29 cellular contexts compared by ENCODE assay signal in the genomic region with DNA sequence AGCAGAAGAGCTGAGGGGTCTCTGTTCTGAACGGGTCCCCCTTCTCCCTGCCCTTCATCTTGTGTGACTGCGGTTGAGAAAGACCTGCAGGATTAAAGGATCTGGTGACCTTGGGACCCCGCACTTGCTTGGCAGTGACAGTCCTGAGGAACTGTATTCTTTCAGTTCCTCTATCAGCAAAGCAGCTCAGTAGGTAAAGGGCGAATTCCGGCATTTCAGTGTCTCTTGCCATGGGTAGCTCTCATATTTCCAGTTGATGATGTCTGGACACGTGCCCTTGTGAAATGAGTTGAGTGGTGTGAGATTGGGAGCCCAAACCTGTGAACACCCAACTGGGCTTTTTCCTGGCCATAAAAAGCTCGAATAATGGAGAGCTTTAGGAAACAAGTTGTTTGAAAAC.
DNase-seq lines count a peak whose midpoint lies in the region; TF ChIP-seq lines count a peak whose summit lies in the region.
"Had no signal": no experiment of that assay in that cellular context is flagged by ENCODE, and none has a peak within 500 bp of the region (broad histone marks: within the 10 kb centered on the region; RNA-seq: fewer than 3 reads in every experiment).

No MANE protein-coding gene starts in this region.

- H3K4me1 Mint-ChIP-seq in activated T-cell treated with anti-CD3 and anti-CD28 coated beads, Interleukin-2, amount 50 U/mL, for 24 hours (ENCODE audit: low read depth), result peaks cover 49% of the 10 kb centered on the region

- H4K20me1 ChIP-seq in Karpas-422 (ENCODE audit: insufficient read depth, low read depth, low read length) (peaks cover 13% of the 10 kb centered on the region), OCI-LY3 (ENCODE audit: insufficient read depth, low read length) (no peaks in the 10 kb centered on the region)

- H3K9me3 Mint-ChIP-seq in activated T-cell treated with anti-CD3 and anti-CD28 coated beads, Interleukin-2, amount 50 U/mL, for 24 hours, result peaks cover 6% of the 10 kb centered on the region

- H3K4me1 ChIP-seq in Karpas-422 (ENCODE audit: low read length) (peaks cover 39% of the 10 kb centered on the region), OCI-LY3 (ENCODE audit: low read length) (peaks cover 48% of the 10 kb centered on the region), mesenchymal stem cell (ENCODE audit: control insufficient read depth, insufficient read depth, low read depth, low read length) (peaks cover 3% of the 10 kb centered on the region)

- H3K9me3 ChIP-seq in Karpas-422 (ENCODE audit: low read length) (no peaks in the 10 kb centered on the region), OCI-LY3 (ENCODE audit: insufficient read depth, low read length) (peaks cover 22% of the 10 kb centered on the region; the same call in 1 of the 2 replicates), mesenchymal stem cell (ENCODE audit: control insufficient read depth, low read length) (no peaks in the 10 kb centered on the region)
- H3K9me3 ChIP-seq: gastroesophageal sphincter, thoracic aorta had no signal

- 96% methylated on average over 7 of the region's 7 CpGs for WGBS in mesenchymal stem cell

- H2BK12ac ChIP-seq in mesenchymal stem cell (ENCODE audit: low read length in 2 of 2), result no peak overlapping the region

- no peaks in the 10 kb centered on the region for H3K79me2 ChIP-seq in Karpas-422 (ENCODE audit: low read length)
- no peaks in the 10 kb centered on the region for H3K79me2 ChIP-seq in OCI-LY3 (ENCODE audit: low read length)

- no peak overlapping the region for H3K4me3 ChIP-seq in Karpas-422 (ENCODE audit: low read length)
- no peak overlapping the region for H3K4me3 ChIP-seq in OCI-LY3 (ENCODE audit: low read length)
- no peak overlapping the region for H3K4me3 ChIP-seq in mesenchymal stem cell (ENCODE audit: insufficient read depth in 1 of 2, low read depth in 1 of 2, low read length in 2 of 2)
- H3K4me3 ChIP-seq: gastroesophageal sphincter, PC-9, smooth muscle cell, thoracic aorta had no signal

- no peak overlapping the region for H4K91ac ChIP-seq in mesenchymal stem cell (ENCODE audit: low read length)

- no peak for DNase-seq in activated T-cell treated with anti-CD3 and anti-CD28 coated beads, Interleukin-2, amount 50 U/mL, for 24 hours
- DNase-seq in activated T-cell treated with anti-CD3 and anti-CD28 coated beads for 4 hours (no peak), Karpas-422 (peak; percentile 47), mesenchymal stem cell (no peak), NCI-H524 (lab: John Stamatoyannopoulos, UW) (no peak)
- no peak for DNase-seq in stimulated activated naive CD4-positive, alpha-beta T cell treated with Interleukin-2 at 50 U/mL for 16 hours (lab: John Stamatoyannopoulos, UW)
- DNase-seq: ACHN; activated naive CD4-positive, alpha-beta T cell treated with anti-CD3 and anti-CD28 coated beads, Interleukin-2, amount 10 ng/mL, durations not matched to agents 7 days and 5 days; amygdala; brain microvascular endothelial cell; DMS53; midbrain; naive B cell; NCI-H1092; NCI-H1694; NCI-H446; NCI-H774; PC-9; posterior cingulate gyrus; right cardiac atrium; stimulated activated naive CD8-positive, alpha-beta T cell treated with anti-CD3 and anti-CD28 coated beads, Interleukin-15, amount 100 ng/mL, for 72 hours; SW 1271; T-helper 9 cell had no signal

- H3K36me3 Mint-ChIP-seq in activated T-cell treated with anti-CD3 and anti-CD28 coated beads, Interleukin-2, amount 50 U/mL, for 24 hours (ENCODE audit: low read depth), result peaks cover 40% of the 10 kb centered on the region

- no peak overlapping the region for H3K18ac ChIP-seq in mesenchymal stem cell (ENCODE audit: low read depth in 1 of 2, low read length in 2 of 2)

- H2BK15ac ChIP-seq in mesenchymal stem cell (ENCODE audit: low read depth, poor library complexity, severe bottlenecking), result peak overlapping the region; percentile 73

- H2AK5ac ChIP-seq in mesenchymal stem cell (ENCODE audit: low read length, severe bottlenecking), result peak overlapping the region; percentile 41

- no peak overlapping the region for H2BK120ac ChIP-seq in mesenchymal stem cell (ENCODE audit: low read depth, low read length)

- no peaks in the 10 kb centered on the region for H3K9me2 ChIP-seq in Karpas-422 (replicated peaks; ENCODE audit: insufficient read depth, low read length)

- H2AFZ ChIP-seq in Karpas-422 (ENCODE audit: low read length) (no peak overlapping the region), OCI-LY3 (ENCODE audit: low read depth, low read length) (no peak overlapping the region), mesenchymal stem cell (ENCODE audit: low read depth, low read length) (no peak overlapping the region)
- H2AFZ ChIP-seq: PC-9 had no signal

- H3K79me1 ChIP-seq in mesenchymal stem cell (replicated peaks; ENCODE audit: low read length, poor library complexity, severe bottlenecking), result peaks cover 44% of the 10 kb centered on the region

- H3K27ac ChIP-seq in Karpas-422 (ENCODE audit: low read length) (no peak overlapping the region), OCI-LY3 (ENCODE audit: low read length) (peak overlapping the region; percentile 37), mesenchymal stem cell (ENCODE audit: low read length, poor library complexity, severe bottlenecking) (no peak overlapping the region)
- H3K27ac ChIP-seq: brain microvascular endothelial cell, PC-9, thoracic aorta, VCaP had no signal

- peak overlapping the region; percentile 71 for H3K27ac Mint-ChIP-seq in activated T-cell treated with anti-CD3 and anti-CD28 coated beads, Interleukin-2, amount 50 U/mL, for 24 hours
- H3K27ac Mint-ChIP-seq: activated naive CD4-positive, alpha-beta T cell treated with anti-CD3 and anti-CD28 coated beads, Interleukin-2, amount 10 ng/mL, durations not matched to agents 7 days and 5 days had no signal

- H3K4me2 ChIP-seq in Karpas-422 (ENCODE audit: low read depth, low read length, poor library complexity, severe bottlenecking), result no peak overlapping the region
- peak overlapping the region; percentile 23 for H3K4me2 ChIP-seq in OCI-LY3 (ENCODE audit: low read length)
- no peak overlapping the region for H3K4me2 ChIP-seq in mesenchymal stem cell (ENCODE audit: low read length, poor library complexity, severe bottlenecking)
- H3K4me2 ChIP-seq: PC-9, smooth muscle cell had no signal

- peak overlapping the region; percentile 13 for H4K8ac ChIP-seq in mesenchymal stem cell (ENCODE audit: low read length)

- H2BK5ac ChIP-seq in mesenchymal stem cell (ENCODE audit: low read depth, low read length, poor library complexity, severe bottlenecking), result no peak overlapping the region

- no peak overlapping the region for H3K14ac ChIP-seq in mesenchymal stem cell (ENCODE audit: low read length in 2 of 2)

- H3K36me3 ChIP-seq in Karpas-422 (ENCODE audit: insufficient read depth, low read length) (no peaks in the 10 kb centered on the region), OCI-LY3 (replicated peaks; ENCODE audit: low read depth, low read length) (peaks cover 16% of the 10 kb centered on the region), mesenchymal stem cell (ENCODE audit: control insufficient read depth in 1 of 2, insufficient read depth in 2 of 2, low read depth in 1 of 2, low read length in 2 of 2) (no peaks in the 10 kb centered on the region)
- H3K36me3 ChIP-seq: brain microvascular endothelial cell, gastroesophageal sphincter, thoracic aorta had no signal

- peak overlapping the region in 1 of 2 experiments; percentile 32 for H3K23ac ChIP-seq in mesenchymal stem cell (ENCODE audit: low read length in 2 of 2)

- no peaks in the 10 kb centered on the region for H3K27me3 Mint-ChIP-seq in activated T-cell treated with anti-CD3 and anti-CD28 coated beads, Interleukin-2, amount 50 U/mL, for 24 hours
- H3K27me3 Mint-ChIP-seq: activated naive CD4-positive, alpha-beta T cell treated with anti-CD3 and anti-CD28 coated beads, Interleukin-2, amount 10 ng/mL, durations not matched to agents 7 days and 5 days; B cell; naive B cell; stimulated activated naive CD8-positive, alpha-beta T cell treated with anti-CD3 and anti-CD28 coated beads, Interleukin-15, amount 100 ng/mL, for 72 hours had no signal

- TF ChIP-seq CTCF in OCI-LY3 (IDR thresholded peaks at IDR 0.05; ENCODE audit: low read depth, low read length), result no peak

- no peak overlapping the region for H3K4me3 Mint-ChIP-seq in activated T-cell treated with anti-CD3 and anti-CD28 coated beads, Interleukin-2, amount 50 U/mL, for 24 hours
- H3K4me3 Mint-ChIP-seq: activated naive CD4-positive, alpha-beta T cell treated with anti-CD3 and anti-CD28 coated beads, Interleukin-2, amount 10 ng/mL, durations not matched to agents 7 days and 5 days; B cell; stimulated activated naive CD8-positive, alpha-beta T cell treated with anti-CD3 and anti-CD28 coated beads, Interleukin-15, amount 100 ng/mL, for 72 hours had no signal

- no peak overlapping the region for H3K4ac ChIP-seq in mesenchymal stem cell (ENCODE audit: low read depth in 1 of 2, low read length in 2 of 2)

- H3K9ac ChIP-seq in Karpas-422 (ENCODE audit: low read length) (no peak overlapping the region), OCI-LY3 (ENCODE audit: low read length) (no peak overlapping the region), mesenchymal stem cell (ENCODE audit: low read length) (no peak overlapping the region)

- H3K27me3 ChIP-seq in Karpas-422 (ENCODE audit: low read length), result no peaks in the 10 kb centered on the region
- H3K27me3 ChIP-seq in OCI-LY3 (ENCODE audit: low read depth, low read length), result peaks cover 13% of the 10 kb centered on the region; the same call in 1 of the 2 replicates
- H3K27me3 ChIP-seq in mesenchymal stem cell (ENCODE audit: control insufficient read depth in 1 of 2, insufficient read depth in 1 of 2, low read length in 2 of 2), result no peaks in the 10 kb centered on the region
- H3K27me3 ChIP-seq: brain microvascular endothelial cell, gastroesophageal sphincter had no signal
